17 cellular contexts compared by ENCODE assay signal in the genomic region with DNA sequence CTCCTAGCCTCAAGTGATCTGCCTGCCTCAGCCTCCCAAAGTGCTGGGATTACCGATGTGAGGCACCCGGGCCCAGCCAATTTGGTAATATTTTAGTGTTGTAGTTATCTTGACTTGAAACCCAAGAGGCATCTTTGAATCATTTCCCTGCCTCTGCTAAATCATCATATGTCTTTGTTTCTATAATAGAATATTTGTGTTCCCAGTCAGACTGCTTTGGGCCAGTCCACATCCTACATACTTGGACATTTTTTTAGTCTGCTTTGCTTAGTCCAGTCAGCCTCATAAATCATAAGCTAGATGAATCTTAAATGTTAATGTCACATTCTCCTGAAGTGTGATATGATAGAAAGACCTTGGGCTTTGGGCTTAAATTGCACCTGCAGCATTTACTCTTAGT. TPM values are rescaled to one million over a fixed set of nuclear protein-coding genes. Genes with fewer than 3 reads are reported as not detected.
DNase-seq lines count a peak whose midpoint lies in the region; ATAC-seq, FAIRE-seq and TF ChIP-seq lines count a peak whose summit lies in the region.
"Had no signal": no experiment of that assay in that cellular context is flagged by ENCODE, and none has a peak within 500 bp of the region (broad histone marks: within the 10 kb centered on the region; RNA-seq: fewer than 3 reads in every experiment).

No MANE protein-coding gene starts in this region.

- H4K20me1 ChIP-seq in K562 (replicated peaks; ENCODE audit: control insufficient read depth, insufficient read depth, low read length) = no peaks in the 10 kb centered on the region
- H4K20me1 ChIP-seq in hepatocyte (ENCODE audit: insufficient read depth, poor library complexity, severe bottlenecking) = peaks cover 3% of the 10 kb centered on the region

- TF ChIP-seq EP300 in K562 (IDR thresholded peaks at IDR 0.05; ENCODE audit: low read length) = no peak

- H3K4me2 ChIP-seq in K562 (ENCODE audit: insufficient read depth, low read length) = no peak overlapping the region
- H3K4me2 ChIP-seq in hepatocyte = no peak overlapping the region
- H3K4me2 ChIP-seq: BLaER1 had no signal

- FAIRE-seq in K562 (lab: Jason Lieb, UNC) = no peak
- FAIRE-seq: frontal cortex, islet of Langerhans, pancreas had no signal

- no peak overlapping the region for H3K9ac ChIP-seq in K562 (ENCODE audit: insufficient read depth in 1 of 2, low read depth in 2 of 2, low read length in 2 of 2)
- H3K9ac ChIP-seq: BLaER1 had no signal

- no peaks in the 10 kb centered on the region for H3K27me3 Mint-ChIP-seq in CD4-positive, CD25-positive, alpha-beta regulatory T cell

- peak overlapping the region; percentile 96 to 100 (median 96) for H3K27ac Mint-ChIP-seq in CD4-positive, CD25-positive, alpha-beta regulatory T cell

- CTCF ChIA-PET in HEK293T (lab: Yijun Ruan, JAX) (no interaction called here), K562 (lab: Yijun Ruan, JAX; ENCODE audit: low intra/inter-chr PET ratio) (no interaction called here)

- TF ChIP-seq CTCF in K562 (IDR thresholded peaks at IDR 0.05 in 2 of 3, conservative IDR thresholded peaks at IDR 0.05 in 1 of 3; ENCODE audit: insufficient read depth in 2 of 3, low read depth in 1 of 3, low read length in 3 of 3) = no peak
- no peak for TF ChIP-seq CTCF in omental fat pad (IDR thresholded peaks at IDR 0.05)
- no peak for TF ChIP-seq CTCF in hepatocyte (IDR thresholded peaks at IDR 0.05; ENCODE audit: poor library complexity)

- H3K4me3 ChIP-seq in CD4-positive, CD25-positive, alpha-beta regulatory T cell (ENCODE audit: low read depth, low read length) = peak overlapping the region; percentile 100
- H3K4me3 ChIP-seq in K562 (no peak overlapping the region), hepatocyte (no peak overlapping the region)
- H3K4me3 ChIP-seq: BLaER1, dorsolateral prefrontal cortex, pancreas, SK-N-MC, vagina had no signal

- H3K4me3 Mint-ChIP-seq in CD4-positive, CD25-positive, alpha-beta regulatory T cell = peak overlapping the region; percentile 94 to 100 (median 98)

- no TSS peak for BruUV-seq in K562 (replicated peaks; lab: Mats Ljungman, UMichigan)

- H3K9me2 ChIP-seq in hepatocyte (replicated peaks; ENCODE audit: insufficient read depth) = no peaks in the 10 kb centered on the region

- H3K9me3 ChIP-seq in CD4-positive, CD25-positive, alpha-beta regulatory T cell (ENCODE audit: control insufficient read depth in 2 of 2, low read length in 2 of 2) = peaks cover 7 to 11% of the 10 kb centered on the region in 2 experiments
- peaks cover 5% of the 10 kb centered on the region; the same call in 1 of the 2 replicates for H3K9me3 ChIP-seq in K562 (replicated peaks; ENCODE audit: control insufficient read depth, insufficient read depth, low read depth, low read length)
- no peaks in the 10 kb centered on the region for H3K9me3 ChIP-seq in hepatocyte (ENCODE audit: low read depth)
- H3K9me3 ChIP-seq: pancreas, vagina had no signal

- intact Hi-C loops in K562 (cut with micrococcal nuclease) = no loop called here

- H3K79me2 ChIP-seq in K562 (ENCODE audit: control insufficient read depth, insufficient read depth, low read length) (peaks cover 96% of the 10 kb centered on the region), hepatocyte (peaks cover 98% of the 10 kb centered on the region)

- H2AFZ ChIP-seq in K562 (ENCODE audit: low read depth, low read length) (no peak overlapping the region), hepatocyte (no peak overlapping the region)

- H3K36me3 Mint-ChIP-seq in CD4-positive, CD25-positive, alpha-beta regulatory T cell = peaks cover 58% of the 10 kb centered on the region

- TF ChIP-seq RAD21 in K562 (CRISPR knock-in tag; conservative IDR thresholded peaks at IDR 0.05 in 1 of 2, IDR thresholded peaks at IDR 0.05 in 1 of 2) = no peak

- WGBS in K562 (ENCODE audit: insufficient coverage, low coverage, missing lambda C conversion rate) = 94% methylated on average over 2 of the region's 2 CpGs
- WGBS in hepatocyte (ENCODE audit: low lambda C conversion rate, missing lambda C conversion rate) = 95% methylated on average over 2 of the region's 2 CpGs

- POLR2A ChIA-PET in HEK293T (lab: Yijun Ruan, JAX) = no interaction called here
- POLR2A ChIA-PET in K562 (lab: Yijun Ruan, JAX) = no interaction called here

- H3K4me1 ChIP-seq in CD4-positive, CD25-positive, alpha-beta regulatory T cell (ENCODE audit: control insufficient read depth, insufficient read depth, low read length, poor library complexity, severe bottlenecking) = peaks cover 71% of the 10 kb centered on the region
- H3K4me1 ChIP-seq in K562 (replicated peaks in 1 of 2; ENCODE audit: control insufficient read depth in 2 of 2, insufficient read depth in 2 of 2, low read length in 2 of 2) = peaks cover 3 to 23% of the 10 kb centered on the region in 2 experiments; a peak in 3 of 5 replicates
- peaks cover 15% of the 10 kb centered on the region for H3K4me1 ChIP-seq in hepatocyte (ENCODE audit: insufficient read depth)

- H3K4me1 Mint-ChIP-seq in CD4-positive, CD25-positive, alpha-beta regulatory T cell = peaks cover 26 to 86% (median 63%) of the 10 kb centered on the region in 4 donors

- H3K9me1 ChIP-seq in K562 (ENCODE audit: control insufficient read depth, insufficient read depth, low read length) = no peaks in the 10 kb centered on the region

- TF ChIP-seq POLR2A in K562 (conservative IDR thresholded peaks at IDR 0.05) = no peak

- in situ Hi-C loops in K562 (cut with MboI) = no loop called here

- peaks cover 22% of the 10 kb centered on the region for H3K36me3 ChIP-seq in CD4-positive, CD25-positive, alpha-beta regulatory T cell (ENCODE audit: control insufficient read depth, insufficient read depth, low read length)
- H3K36me3 ChIP-seq in K562 (ENCODE audit: control insufficient read depth, insufficient read depth, low read length) (peaks cover 53% of the 10 kb centered on the region), hepatocyte (replicated peaks; ENCODE audit: insufficient read depth, low read depth) (no peaks in the 10 kb centered on the region)
- H3K36me3 ChIP-seq: pancreas had no signal

- DNase-seq in CD4-positive, CD25-positive, alpha-beta regulatory T cell = no peak
- no peak for DNase-seq in HEK293T (ENCODE audit: extremely low spot score)
- DNase-seq in K562 (ENCODE audit: extremely low read depth in 1 of 4, low spot score in 3 of 4) = no peak
- DNase-seq in omental fat pad (ENCODE audit: low spot score) = no peak
- DNase-seq in D341Med (ENCODE audit: low spot score) = no peak
- DNase-seq in NCI-H187 (lab: John Stamatoyannopoulos, UW) = no peak
- DNase-seq in hepatocyte (ENCODE audit: low spot score) = no peak
- DNase-seq: dorsolateral prefrontal cortex, NCI-H2171, pancreas had no signal

- no peaks in the 10 kb centered on the region for H3K27me3 ChIP-seq in CD4-positive, CD25-positive, alpha-beta regulatory T cell (ENCODE audit: control insufficient read depth, insufficient read depth, low read length)
- no peaks in the 10 kb centered on the region for H3K27me3 ChIP-seq in K562 (ENCODE audit: control insufficient read depth in 2 of 2, insufficient read depth in 2 of 2, low read length in 2 of 2)
- no peaks in the 10 kb centered on the region for H3K27me3 ChIP-seq in hepatocyte
- H3K27me3 ChIP-seq: BLaER1, dorsolateral prefrontal cortex, pancreas, vagina had no signal

- ATAC-seq in CD4-positive, CD25-positive, alpha-beta regulatory T cell (ENCODE audit: low read depth in 2 of 2) = no peak
- ATAC-seq in K562 (no peak), omental fat pad (ENCODE audit: low FRiP score) (peak; percentile 15), HG02588 (IDR thresholded peaks at IDR 0.05; ENCODE audit: unreplicated experiment) (no peak)
- ATAC-seq: pancreas had no signal

- peak overlapping the region; percentile 97 for H3K27ac ChIP-seq in CD4-positive, CD25-positive, alpha-beta regulatory T cell (ENCODE audit: insufficient read depth, low read length, poor library complexity, severe bottlenecking)
- H3K27ac ChIP-seq in K562 (ENCODE audit: extremely low read depth, low read depth, low read length) = no peak overlapping the region
- no peak overlapping the region for H3K27ac ChIP-seq in hepatocyte
- H3K27ac ChIP-seq: BLaER1, dorsolateral prefrontal cortex, HL-60, pancreas, SK-N-MC, vagina had no signal

- H3K9me3 Mint-ChIP-seq in CD4-positive, CD25-positive, alpha-beta regulatory T cell = peaks cover 0 to 7% (median 2%) of the 10 kb centered on the region in 7 donors

RNA-seq across cellular contexts. Expression of a gene that starts 5.9 kb away (rescaled TPM):
- 154 TPM for total RNA-seq in CD4-positive, CD25-positive, alpha-beta regulatory T cell
- polyA plus RNA-seq in CD4-positive, CD25-positive, alpha-beta regulatory T cell = 10 to 100 TPM; 48.0 to 93.3 (median 67.0) TPM
- 43.5 and 111 TPM in 2 replicates for total RNA-seq in K562 (2011; cell fraction: chromatin; rRNA removed; ENCODE audit: low replicate concordance)
- total RNA-seq in K562 (2011; cell fraction: nucleolus; rRNA removed) = 26.8 and 30.9 TPM in 2 replicates
- 39.2 and 43.8 TPM in 2 replicates for total RNA-seq in K562 (2011; cell fraction: nucleoplasm; rRNA removed)
- total RNA-seq in K562 (2014; rRNA removed) (13.8 and 19.7 TPM in 2 replicates), K562 (2014; rRNA removed; fragmentation: Illumina TruSeq; extraction: Trizol) (30.9 and 32.5 TPM in 2 replicates), K562 (2015; rRNA removed; fragmentation: Illumina TruSeq; extraction: Trizol) (27.2 and 28.9 TPM in 2 replicates), K562 (2021) (25.1 and 26.7 TPM in 2 replicates), omental fat pad (10 to 100 TPM; 19.1 to 28.1 (median 22.1) TPM), hepatocyte (29.9 and 32.2 TPM in 2 replicates)
- polyA plus RNA-seq in K562 (2011; rRNA removed) (26.4 and 30.5 TPM in 2 replicates), K562 (2014; fragmentation: Illumina TruSeq; extraction: Trizol) (28.7 and 33.5 TPM in 2 replicates), K562 (2014; fragmentation: Nextera tagmentation; extraction: Ambion mirVana) (10 to 100 TPM; 21.3 to 25.9 TPM), K562 (2014; rRNA removed) (17.8 and 20.1 TPM in 2 replicates), hepatocyte (16.7 and 20.6 TPM in 2 replicates)
- 20.9 and 24.4 TPM in 2 replicates for polyA plus RNA-seq in K562 (2011; cell fraction: cytosol; rRNA removed)
- 26.2 and 37.4 TPM in 2 replicates for polyA plus RNA-seq in K562 (2011; cell fraction: nucleus; rRNA removed)
- polyA plus RNA-seq in K562 (2012) = 14.6 and 16.2 TPM in 2 replicates
- polyA minus RNA-seq in K562 (2011; rRNA and poly(A)+ RNA removed) = 53.1 and 55.6 TPM in 2 replicates
- polyA minus RNA-seq in K562 (2011; cell fraction: cytosol; rRNA and poly(A)+ RNA removed) = 14.7 and 16.5 TPM in 2 replicates
- polyA minus RNA-seq in K562 (2011; cell fraction: nucleus; rRNA and poly(A)+ RNA removed) = 43.2 and 79.5 TPM in 2 replicates

RNA-seq across cellular contexts. Expression of a gene that starts 32.7 kb away (rescaled TPM):
- total RNA-seq in CD4-positive, CD25-positive, alpha-beta regulatory T cell = 22.0 TPM
- polyA plus RNA-seq in CD4-positive, CD25-positive, alpha-beta regulatory T cell = 10 to 100 TPM; 28.4 to 65.8 (median 47.0) TPM
- 2.8 and 4.8 TPM in 2 replicates for total RNA-seq in K562 (2011; cell fraction: chromatin; rRNA removed; ENCODE audit: low replicate concordance)
- total RNA-seq in K562 (2011; cell fraction: nucleolus; rRNA removed) = 1.3 and 2.0 TPM in 2 replicates
- 3.2 and 4.5 TPM in 2 replicates for total RNA-seq in K562 (2011; cell fraction: nucleoplasm; rRNA removed)
- total RNA-seq in K562 (2014; rRNA removed) (2.2 and 2.5 TPM in 2 replicates), K562 (2014; rRNA removed; fragmentation: Illumina TruSeq; extraction: Trizol) (2.0 and 2.4 TPM in 2 replicates), K562 (2015; rRNA removed; fragmentation: Illumina TruSeq; extraction: Trizol) (2.0 and 2.5 TPM in 2 replicates), K562 (2021) (1.1 and 2.4 TPM in 2 replicates), omental fat pad (10 to 100 TPM; 17.4 to 29.9 (median 19.1) TPM), hepatocyte (14.8 and 30.3 TPM in 2 replicates)
- polyA plus RNA-seq in K562 (2011; rRNA removed) (2.4 and 4.5 TPM in 2 replicates), K562 (2014; fragmentation: Illumina TruSeq; extraction: Trizol) (1.8 and 1.9 TPM in 2 replicates), K562 (2014; fragmentation: Nextera tagmentation; extraction: Ambion mirVana) (1 to 10 TPM in 1 of 2 experiments, under 1 TPM in 1; 0.99 to 1.0 TPM), K562 (2014; rRNA removed) (4.2 and 4.3 TPM in 2 replicates), hepatocyte (31.9 and 38.8 TPM in 2 replicates)
- 1.5 and 1.7 TPM in 2 replicates for polyA plus RNA-seq in K562 (2011; cell fraction: cytosol; rRNA removed)
- polyA plus RNA-seq in K562 (2011; cell fraction: nucleus; rRNA removed) = 2.4 TPM in 2 replicates
- 2.3 and 2.6 TPM in 2 replicates for polyA plus RNA-seq in K562 (2012)
- polyA minus RNA-seq in K562 (2011; rRNA and poly(A)+ RNA removed) = 1.2 and 2.1 TPM in 2 replicates
- not detected in 2 replicates for polyA minus RNA-seq in K562 (2011; cell fraction: cytosol; rRNA and poly(A)+ RNA removed)
- polyA minus RNA-seq in K562 (2011; cell fraction: nucleus; rRNA and poly(A)+ RNA removed) = 0.54 and 1.2 TPM in 2 replicates
